In the genomic region with DNA sequence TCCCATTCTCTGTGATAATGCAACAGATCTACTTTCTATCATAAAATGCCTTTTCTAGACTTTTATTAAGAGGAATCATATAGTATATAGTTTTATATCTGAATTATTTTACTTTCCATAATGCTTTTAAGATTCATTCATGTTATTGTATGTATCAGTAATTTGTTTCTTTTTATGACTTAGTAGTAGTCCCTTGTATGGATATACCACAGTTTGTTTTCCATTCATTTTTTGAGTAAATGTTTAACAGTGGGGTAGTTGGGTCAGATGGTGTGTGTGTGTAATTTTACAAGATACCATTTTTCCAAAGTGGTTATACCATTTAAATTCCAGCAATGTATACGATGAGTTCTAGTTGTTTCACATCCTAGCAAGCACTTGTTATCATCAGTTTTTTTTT, we compare ENCODE assay signal across 39 cellular contexts. TPM values are rescaled to one million over a fixed set of nuclear protein-coding genes. Genes with fewer than 3 reads are reported as not detected.
"Had no signal": no experiment of that assay in that cellular context is flagged by ENCODE, and none has a peak within 500 bp of the region (broad histone marks: within the 10 kb centered on the region; RNA-seq: fewer than 3 reads in every experiment).

No MANE protein-coding gene starts in this region.

- H3K27me3 Mint-ChIP-seq: activated naive CD4-positive, alpha-beta T cell treated with anti-CD3 and anti-CD28 coated beads, Interleukin-2, amount 10 ng/mL, durations not matched to agents 7 days and 5 days; activated naive CD4-positive, alpha-beta T cell treated with anti-CD3 and anti-CD28 coated beads, Interleukin-2, amount 50 U/mL, for 24 hours; activated naive CD8-positive, alpha-beta T cell; activated naive CD8-positive, alpha-beta T cell treated with anti-CD3 and anti-CD28 coated beads for 36 hours; activated naive CD8-positive, alpha-beta T cell treated with anti-CD3 and anti-CD28 coated beads, Interleukin-2, amount 10 ng/mL, durations not matched to agents 7 days and 5 days; activated naive CD8-positive, alpha-beta T cell treated with anti-CD3 and anti-CD28 coated beads, Interleukin-2, amount 50 U/mL, for 24 hours; activated T-helper 17 cell treated with anti-CD3 and anti-CD28 coated beads, Interleukin-2, amount 50 U/mL, for 72 hours; central memory CD8-positive, alpha-beta T cell had no signal

- H3K36me3 Mint-ChIP-seq: brain had no signal

- H3K4me1 ChIP-seq: adrenal gland, ascending aorta, body of pancreas, breast epithelium had no signal

- H3K4me3 Mint-ChIP-seq: activated naive CD4-positive, alpha-beta T cell treated with anti-CD3 and anti-CD28 coated beads for 36 hours; activated naive CD4-positive, alpha-beta T cell treated with anti-CD3 and anti-CD28 coated beads, Interleukin-2, amount 10 ng/mL, durations not matched to agents 7 days and 5 days; activated naive CD4-positive, alpha-beta T cell treated with anti-CD3 and anti-CD28 coated beads, Interleukin-2, amount 50 U/mL, for 24 hours; activated naive CD8-positive, alpha-beta T cell; activated naive CD8-positive, alpha-beta T cell treated with anti-CD3 and anti-CD28 coated beads for 36 hours; activated naive CD8-positive, alpha-beta T cell treated with anti-CD3 and anti-CD28 coated beads, Interleukin-2, amount 10 ng/mL, durations not matched to agents 7 days and 5 days; activated naive CD8-positive, alpha-beta T cell treated with anti-CD3 and anti-CD28 coated beads, Interleukin-2, amount 50 U/mL, for 24 hours; activated T-cell treated with anti-CD3 and anti-CD28 coated beads, Interleukin-2, amount 50 U/mL, for 4 hours; activated T-cell treated with anti-CD3 and anti-CD28 coated beads, Interleukin-2, amount 50 U/mL, for 72 hours; activated T-helper 1 cell treated with anti-CD3 and anti-CD28 coated beads, Interleukin-12 subunit alpha, Interleukin-12 subunit beta, Interleukin-2, Interleukin-4 antibody, amounts not matched to agents 30 ng/mL and 10 ng/mL and 1 ng/mL, durations not matched to agents 14 hours and 24 hours and 36 hours; activated T-helper 17 cell treated with anti-CD3 and anti-CD28 coated beads, Interleukin-2, amount 50 U/mL, for 72 hours; brain; central memory CD8-positive, alpha-beta T cell had no signal

- H3K36me3 ChIP-seq: adrenal gland, ascending aorta, brain microvascular endothelial cell, breast epithelium, cardiac muscle cell had no signal

- H3K27ac ChIP-seq: adrenal gland, ascending aorta, body of pancreas, brain microvascular endothelial cell, breast epithelium, cardiac muscle cell had no signal

- H3K9me3 Mint-ChIP-seq: activated naive CD4-positive, alpha-beta T cell treated with anti-CD3 and anti-CD28 coated beads, Interleukin-2, amount 50 U/mL, for 24 hours; activated T-cell treated with anti-CD3 and anti-CD28 coated beads, Interleukin-2, amount 50 U/mL, for 72 hours; activated T-helper 17 cell treated with anti-CD3 and anti-CD28 coated beads, Interleukin-2, amount 50 U/mL, for 72 hours; central memory CD8-positive, alpha-beta T cell had no signal

- H3K27me3 ChIP-seq: adrenal gland, ascending aorta, body of pancreas, brain microvascular endothelial cell, breast epithelium, cardiac muscle cell had no signal

- FAIRE-seq: astrocyte, bronchial epithelial cell had no signal

- H3K4me3 ChIP-seq: adrenal gland, ascending aorta, body of pancreas, breast epithelium, cardiac muscle cell had no signal

- H3K9me3 ChIP-seq: adrenal gland, ascending aorta, body of pancreas had no signal

- ATAC-seq: activated naive CD4-positive, alpha-beta T cell treated with anti-CD3 and anti-CD28 coated beads, Interleukin-2, amount 50 U/mL, for 72 hours; activated naive CD8-positive, alpha-beta T cell treated with anti-CD3 and anti-CD28 coated beads, Interleukin-2, amount 50 U/mL, for 24 hours; activated T-cell treated with anti-CD3 and anti-CD28 coated beads, Interleukin-2, amount 50 U/mL, for 4 hours; activated T-cell treated with anti-CD3 and anti-CD28 coated beads, Interleukin-2, amount 50 U/mL, for 72 hours; activated T-helper 17 cell treated with anti-CD3 and anti-CD28 coated beads, Interleukin-2, amount 50 U/mL, for 72 hours; body of pancreas had no signal

- DNase-seq: activated effector memory CD4-positive, alpha-beta T cell treated with anti-CD3 and anti-CD28 coated beads, Interleukin-2, amount 50 U/mL, for 16 hours; activated effector memory CD4-positive, alpha-beta T cell treated with Interleukin-2 at 50 U/mL for 16 hours; activated gamma-delta T cell; activated gamma-delta T cell treated with Interleukin-2 at 50 U/mL for 16 hours; activated naive CD4-positive, alpha-beta T cell; activated naive CD4-positive, alpha-beta T cell treated with anti-CD3 and anti-CD28 coated beads for 36 hours; activated naive CD4-positive, alpha-beta T cell treated with anti-CD3 and anti-CD28 coated beads, Interleukin-2, amount 10 ng/mL, durations not matched to agents 7 days and 5 days; activated naive CD4-positive, alpha-beta T cell treated with anti-CD3 and anti-CD28 coated beads, Interleukin-2, amount 50 U/mL, for 16 hours; activated naive CD4-positive, alpha-beta T cell treated with Interleukin-2 at 50 U/mL for 16 hours; activated naive CD8-positive, alpha-beta T cell treated with anti-CD3 and anti-CD28 coated beads for 36 hours; activated naive CD8-positive, alpha-beta T cell treated with anti-CD3 and anti-CD28 coated beads, Interleukin-2, amount 10 ng/mL, durations not matched to agents 7 days and 5 days; activated naive CD8-positive, alpha-beta T cell treated with anti-CD3 and anti-CD28 coated beads, Interleukin-2, amount 50 U/mL, for 24 hours; activated T-cell treated with anti-CD3 and anti-CD28 coated beads, Interleukin-2, amount 50 U/mL, for 4 hours; activated T-cell treated with anti-CD3 and anti-CD28 coated beads, Interleukin-2, amount 50 U/mL, for 48 hours; activated T-cell treated with anti-CD3 and anti-CD28 coated beads, Interleukin-2, amount 50 U/mL, for 72 hours; adrenal gland; amniotic stem cell; amygdala; anterior cingulate cortex; aorta; body of pancreas; brain microvascular endothelial cell; caudate nucleus; central memory CD4-positive, alpha-beta T cell; cerebellar nuclear complex had no signal

- H3K27ac Mint-ChIP-seq: activated naive CD4-positive, alpha-beta T cell treated with anti-CD3 and anti-CD28 coated beads for 36 hours; activated naive CD4-positive, alpha-beta T cell treated with anti-CD3 and anti-CD28 coated beads, Interleukin-2, amount 10 ng/mL, durations not matched to agents 7 days and 5 days; activated naive CD4-positive, alpha-beta T cell treated with anti-CD3 and anti-CD28 coated beads, Interleukin-2, amount 50 U/mL, for 24 hours; activated naive CD4-positive, alpha-beta T cell treated with anti-CD3 and anti-CD28 coated beads, Interleukin-2, amount 50 U/mL, for 72 hours; activated naive CD8-positive, alpha-beta T cell; activated naive CD8-positive, alpha-beta T cell treated with anti-CD3 and anti-CD28 coated beads for 36 hours; activated naive CD8-positive, alpha-beta T cell treated with anti-CD3 and anti-CD28 coated beads, Interleukin-2, amount 10 ng/mL, durations not matched to agents 7 days and 5 days; activated naive CD8-positive, alpha-beta T cell treated with anti-CD3 and anti-CD28 coated beads, Interleukin-2, amount 50 U/mL, for 24 hours; activated T-cell treated with anti-CD3 and anti-CD28 coated beads, Interleukin-2, amount 50 U/mL, for 72 hours; activated T-helper 1 cell treated with anti-CD3 and anti-CD28 coated beads, Interleukin-12 subunit alpha, Interleukin-12 subunit beta, Interleukin-2, Interleukin-4 antibody, amounts not matched to agents 30 ng/mL and 10 ng/mL and 1 ng/mL, durations not matched to agents 14 hours and 24 hours and 36 hours; activated T-helper 17 cell treated with anti-CD3 and anti-CD28 coated beads, Interleukin-2, amount 50 U/mL, for 72 hours; activated T-helper 2 cell treated with anti-CD3 and anti-CD28 coated beads, Interferon-gamma antibody, Interleukin-2, Interleukin-4, amounts not matched to agents 10 μg/mL and 5 μg/mL and 100 μg/mL, durations not matched to agents 14 hours and 24 hours and 36 hours; brain had no signal

RNA-seq across cellular contexts. Expression of a gene that starts 10.4 kb away (rescaled TPM):
- total RNA-seq: bronchial epithelial cell, chondrocyte had no signal
- polyA plus RNA-seq: cardiac muscle cell had no signal
